In the genomic region with DNA sequence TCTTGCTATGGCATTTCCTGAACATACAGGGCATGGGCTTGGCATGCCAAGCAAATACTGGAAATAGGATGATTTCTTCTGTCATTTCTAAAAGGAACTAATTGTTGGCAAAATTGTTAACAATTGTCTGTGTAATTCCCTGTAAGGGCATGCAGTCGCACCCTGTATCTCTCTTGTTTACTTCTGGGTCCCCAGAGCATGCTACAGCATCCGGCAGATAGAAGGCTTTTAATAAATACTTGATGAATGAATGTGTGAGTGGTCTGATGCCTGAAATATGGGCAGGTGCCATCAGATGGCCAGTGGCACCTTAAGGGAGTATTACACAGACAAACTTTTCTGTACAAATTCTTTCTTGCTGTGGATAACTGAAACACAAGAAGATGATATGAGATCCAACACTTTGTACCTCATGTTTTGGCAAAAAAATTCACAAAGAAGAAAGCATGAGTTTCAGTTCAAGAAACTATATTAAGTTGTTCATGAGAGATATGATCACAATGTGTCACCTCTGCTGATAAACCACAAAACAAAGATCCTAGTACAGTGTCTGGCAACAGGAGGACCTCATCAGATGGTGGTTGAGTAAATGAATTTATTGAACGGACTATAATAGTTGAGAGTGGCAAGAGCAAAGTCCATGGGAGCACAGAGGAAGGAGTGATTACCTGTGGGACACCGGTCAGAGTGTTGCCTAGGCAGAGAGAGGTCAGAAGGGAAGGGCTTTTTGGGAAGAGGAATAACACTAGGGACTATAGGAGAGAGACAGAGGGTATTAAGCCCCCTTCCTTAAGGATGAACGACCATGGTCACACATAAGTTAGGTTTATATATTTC, we compare ENCODE assay signal across 18 cellular contexts.
DNase-seq lines count a peak whose midpoint lies in the region; ATAC-seq, FAIRE-seq and TF ChIP-seq lines count a peak whose summit lies in the region.
"Had no signal": no experiment of that assay in that cellular context is flagged by ENCODE, and none has a peak within 500 bp of the region (broad histone marks: within the 10 kb centered on the region; RNA-seq: fewer than 3 reads in every experiment).

No MANE protein-coding gene starts in this region.

- no peaks in the 10 kb centered on the region for H3K79me2 ChIP-seq in GM12878 (ENCODE audit: control insufficient read depth, insufficient read depth, low read length)

- POLR2A ChIA-PET in GM12878 (lab: Charles Lee) = no interaction called here

- CTCF ChIA-PET in GM12878 (lab: Yijun Ruan, JAX) = interaction anchor here (0.6 kb wide), 1 partner anchor 621 kb away, joined by 3 read pairs; no protein-coding TSS in a partner anchor

- intact Hi-C loops in GM12878 (cut with micrococcal nuclease; ENCODE audit: unreplicated experiment) = no loop called here
- intact Hi-C loops in stomach (cut with DNase I; ENCODE audit: low total_unique reads) = no loop called here

- H3K27ac ChIP-seq in GM12878 (ENCODE audit: control insufficient read depth, insufficient read depth) = no peak overlapping the region
- peak overlapping the region; percentile 83 to 84 for H3K27ac ChIP-seq in mucosa of rectum (ENCODE audit: low read depth in 2 of 2, low read length in 2 of 2)
- peak overlapping the region in 1 of 5 donors; percentile 49 for H3K27ac ChIP-seq in stomach
- H3K27ac ChIP-seq: KMS-11 had no signal

- FAIRE-seq in GM12878 (lab: Jason Lieb, UNC) = peak; percentile 44
- FAIRE-seq: H1, HepG2 had no signal

- H3K9me3 ChIP-seq in GM12878 (replicated peaks; ENCODE audit: control insufficient read depth, insufficient read depth, low read length) (no peaks in the 10 kb centered on the region), mucosa of rectum (ENCODE audit: control insufficient read depth in 2 of 2, low read length in 2 of 2) (no peaks in the 10 kb centered on the region), stomach (no peaks in the 10 kb centered on the region)
- H3K9me3 ChIP-seq: BE2C had no signal

- no peak overlapping the region for H2AFZ ChIP-seq in GM12878 (ENCODE audit: control insufficient read depth, low read depth, low read length)

- H3K27me3 ChIP-seq in GM12878 (replicated peaks in 1 of 2; ENCODE audit: control insufficient read depth in 2 of 2, insufficient read depth in 2 of 2, low read length in 1 of 2) (no peaks in the 10 kb centered on the region), mucosa of rectum (ENCODE audit: control insufficient read depth in 2 of 2, insufficient read depth in 2 of 2, low read length in 2 of 2) (no peaks in the 10 kb centered on the region), stomach (no peaks in the 10 kb centered on the region)
- H3K27me3 ChIP-seq: BE2C had no signal

- H3K9ac ChIP-seq in GM12878 (ENCODE audit: control insufficient read depth, insufficient read depth, low read length) (no peak overlapping the region), mucosa of rectum (ENCODE audit: low read depth in 1 of 2, low read length in 2 of 2) (peak overlapping the region in 1 of 2 donors; percentile 29)
- H3K9ac ChIP-seq: KMS-11 had no signal

- H3K36me3 ChIP-seq in GM12878 (ENCODE audit: control insufficient read depth in 2 of 2, insufficient read depth in 2 of 2, low read length in 1 of 2) = no peaks in the 10 kb centered on the region
- peaks cover 0 to 6% of the 10 kb centered on the region in 2 donors for H3K36me3 ChIP-seq in mucosa of rectum (ENCODE audit: control insufficient read depth in 2 of 2, insufficient read depth in 2 of 2, low read length in 2 of 2)
- no peaks in the 10 kb centered on the region for H3K36me3 ChIP-seq in stomach
- H3K36me3 ChIP-seq: BE2C had no signal

- ATAC-seq in GM18502 (IDR thresholded peaks at IDR 0.05; ENCODE audit: poor library complexity, unreplicated experiment) = peak; percentile 31
- peak; percentile 27 for ATAC-seq in GM21529 (IDR thresholded peaks at IDR 0.05; ENCODE audit: unreplicated experiment)
- no peak for ATAC-seq in GM12878
- no peak for ATAC-seq in HG03378 (IDR thresholded peaks at IDR 0.05; ENCODE audit: unreplicated experiment)
- ATAC-seq: HepG2, PC-3 had no signal

- H4K20me1 ChIP-seq in GM12878 (ENCODE audit: control insufficient read depth, insufficient read depth) = no peaks in the 10 kb centered on the region

- TF ChIP-seq EP300 in GM12878 (IDR thresholded peaks at IDR 0.05; ENCODE audit: borderline replicate concordance in 1 of 2, control insufficient read depth in 1 of 2, low read depth in 2 of 2, low read length in 2 of 2) (no peak), stomach (IDR thresholded peaks at IDR 0.05) (no peak)

- no peak for DNase-seq in GM12878 (ENCODE audit: low read depth, low spot score)
- no peak for DNase-seq in glomerular visceral epithelial cell (ENCODE audit: extremely low spot score)
- no peak for DNase-seq in stomach
- DNase-seq: BE2C, DMS 273 treated with DMSO at 0.1 percent for 48 hours, EL, MM.1S, NCI-H1105, NCI-H1694 treated with DMSO at 0.1 percent for 48 hours, NCI-H345, PC-3 had no signal

- RAD21 ChIA-PET in GM12878 (lab: Charles Lee; ENCODE audit: unreplicated experiment) = no interaction called here

- H3K4me2 ChIP-seq in GM12878 (ENCODE audit: control insufficient read depth, insufficient read depth) = no peak overlapping the region
- H3K4me2 ChIP-seq: KMS-11 had no signal

- SMC1A ChIA-PET in GM12878 (lab: Charles Lee; ENCODE audit: uncharacterized antibody, unreplicated experiment) = no interaction called here

- H3K4me1 ChIP-seq in GM12878 (ENCODE audit: control insufficient read depth, insufficient read depth, low read length) = peaks cover 3% of the 10 kb centered on the region; the same call in 1 of the 2 replicates
- H3K4me1 ChIP-seq in mucosa of rectum (ENCODE audit: control insufficient read depth in 2 of 2, insufficient read depth in 2 of 2, low read length in 2 of 2) = peaks cover 19 to 38% of the 10 kb centered on the region in 2 donors
- no peaks in the 10 kb centered on the region for H3K4me1 ChIP-seq in stomach
- H3K4me1 ChIP-seq: BE2C had no signal

- TF ChIP-seq POLR2A in GM12878 (IDR thresholded peaks at IDR 0.05; ENCODE audit: low read depth, low read length) = no peak
- no peak for TF ChIP-seq POLR2A in stomach (IDR thresholded peaks at IDR 0.05)

- TF ChIP-seq CTCF in GM12878 (IDR thresholded peaks at IDR 0.05 in 2 of 3, conservative IDR thresholded peaks at IDR 0.05 in 1 of 3; ENCODE audit: control insufficient read depth in 2 of 3, extremely low read depth in 1 of 3, insufficient read depth in 1 of 3, low read depth in 3 of 3, low read length in 3 of 3) (no peak), stomach (IDR thresholded peaks at IDR 0.05) (no peak)

- H3K4me3 ChIP-seq in GM12878 (no peak overlapping the region), mucosa of rectum (ENCODE audit: low read length in 2 of 2) (peak overlapping the region in 1 of 2 donors; percentile 42), stomach (no peak overlapping the region)

- in situ Hi-C loops in GM12878 (cut with MboI) = no loop called here

- no TSS peak for BruUV-seq in GM12878 (replicated peaks; lab: Mats Ljungman, UMichigan)

- no peak for TF ChIP-seq RAD21 in GM12878 (IDR thresholded peaks at IDR 0.05; ENCODE audit: insufficient read depth, low read depth, low read length)

- WGBS in GM12878 (ENCODE audit: insufficient coverage, insufficient replicate concordance, low lambda C conversion rate, missing lambda C conversion rate) = 29% methylated on average over 5 of the region's 5 CpGs
- 53 to 74% (median 69%) methylated on average over 5 of the region's 5 CpGs for WGBS in stomach, 5 donors

TF ChIP-seq in GM12878, 131 proteins besides CTCF, POLR2A, EP300 and RAD21:
- no peak for TF ChIP-seq MTA3 (IDR thresholded peaks at IDR 0.05; ENCODE audit: borderline replicate concordance, low read length)
- TF ChIP-seq ZNF622 (IDR thresholded peaks at IDR 0.05) = no peak
- TF ChIP-seq GATAD2B (conservative IDR thresholded peaks at IDR 0.05; ENCODE audit: low read depth) = no peak
TF ChIP-seq in GM12878: peak in this region for 0.

Comparison
In these comparisons a context has a peak if more than half of its experiments do, and no peak if none do; other contexts are left out.
1. ATAC-seq: peak in GM18502 (single experiment) and GM21529 (single experiment); none in GM12878 (single experiment) and HG03378 (single experiment).